1 cellular context compared by ENCODE assay signal in genomic region chr10:102673235-102673634, GRCh38.
TF ChIP-seq lines count a peak whose summit lies in the region.

No MANE protein-coding gene starts in this region.

TF ChIP-seq in GM23338, 12 proteins besides CTCF, POLR2A, EP300 and RAD21 (continued from another document):
- TF ChIP-seq ZNF462 (CRISPR knock-in tag; IDR thresholded peaks at IDR 0.05) (no peak), ZNF114 (CRISPR knock-in tag; IDR thresholded peaks at IDR 0.05) (no peak), EZH2 (IDR thresholded peaks at IDR 0.05; ENCODE audit: low read depth, unreplicated experiment) (no peak), JUNB (IDR thresholded peaks at IDR 0.05; ENCODE audit: unreplicated experiment) (no peak), ZNF331 (CRISPR knock-in tag; IDR thresholded peaks at IDR 0.05; ENCODE audit: low read depth) (no peak), EZH2phosphoT487 (IDR thresholded peaks at IDR 0.05; ENCODE audit: unreplicated experiment) (no peak), CREB1 (CRISPR knock-in tag; IDR thresholded peaks at IDR 0.05; ENCODE audit: low read depth) (no peak), NANOG (IDR thresholded peaks at IDR 0.05; ENCODE audit: borderline replicate concordance) (no peak)
- TF ChIP-seq, protein P1, sequence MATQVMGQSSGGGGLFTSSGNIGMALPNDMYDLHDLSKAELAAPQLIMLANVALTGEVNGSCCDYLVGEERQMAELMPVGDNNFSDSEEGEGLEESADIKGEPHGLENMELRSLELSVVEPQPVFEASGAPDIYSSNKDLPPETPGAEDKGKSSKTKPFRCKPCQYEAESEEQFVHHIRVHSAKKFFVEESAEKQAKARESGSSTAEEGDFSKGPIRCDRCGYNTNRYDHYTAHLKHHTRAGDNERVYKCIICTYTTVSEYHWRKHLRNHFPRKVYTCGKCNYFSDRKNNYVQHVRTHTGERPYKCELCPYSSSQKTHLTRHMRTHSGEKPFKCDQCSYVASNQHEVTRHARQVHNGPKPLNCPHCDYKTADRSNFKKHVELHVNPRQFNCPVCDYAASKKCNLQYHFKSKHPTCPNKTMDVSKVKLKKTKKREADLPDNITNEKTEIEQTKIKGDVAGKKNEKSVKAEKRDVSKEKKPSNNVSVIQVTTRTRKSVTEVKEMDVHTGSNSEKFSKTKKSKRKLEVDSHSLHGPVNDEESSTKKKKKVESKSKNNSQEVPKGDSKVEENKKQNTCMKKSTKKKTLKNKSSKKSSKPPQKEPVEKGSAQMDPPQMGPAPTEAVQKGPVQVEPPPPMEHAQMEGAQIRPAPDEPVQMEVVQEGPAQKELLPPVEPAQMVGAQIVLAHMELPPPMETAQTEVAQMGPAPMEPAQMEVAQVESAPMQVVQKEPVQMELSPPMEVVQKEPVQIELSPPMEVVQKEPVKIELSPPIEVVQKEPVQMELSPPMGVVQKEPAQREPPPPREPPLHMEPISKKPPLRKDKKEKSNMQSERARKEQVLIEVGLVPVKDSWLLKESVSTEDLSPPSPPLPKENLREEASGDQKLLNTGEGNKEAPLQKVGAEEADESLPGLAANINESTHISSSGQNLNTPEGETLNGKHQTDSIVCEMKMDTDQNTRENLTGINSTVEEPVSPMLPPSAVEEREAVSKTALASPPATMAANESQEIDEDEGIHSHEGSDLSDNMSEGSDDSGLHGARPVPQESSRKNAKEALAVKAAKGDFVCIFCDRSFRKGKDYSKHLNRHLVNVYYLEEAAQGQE (IDR thresholded peaks at IDR 0.05; ENCODE audit: unreplicated experiment), result no peak
- TF ChIP-seq, protein P2, sequence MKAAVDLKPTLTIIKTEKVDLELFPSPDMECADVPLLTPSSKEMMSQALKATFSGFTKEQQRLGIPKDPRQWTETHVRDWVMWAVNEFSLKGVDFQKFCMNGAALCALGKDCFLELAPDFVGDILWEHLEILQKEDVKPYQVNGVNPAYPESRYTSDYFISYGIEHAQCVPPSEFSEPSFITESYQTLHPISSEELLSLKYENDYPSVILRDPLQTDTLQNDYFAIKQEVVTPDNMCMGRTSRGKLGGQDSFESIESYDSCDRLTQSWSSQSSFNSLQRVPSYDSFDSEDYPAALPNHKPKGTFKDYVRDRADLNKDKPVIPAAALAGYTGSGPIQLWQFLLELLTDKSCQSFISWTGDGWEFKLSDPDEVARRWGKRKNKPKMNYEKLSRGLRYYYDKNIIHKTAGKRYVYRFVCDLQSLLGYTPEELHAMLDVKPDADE (IDR thresholded peaks at IDR 0.05), result no peak
